Comparison of ENCODE assay signal across 25 cellular contexts in genomic region chr13:43369319-43369718, GRCh38.
DNase-seq lines count a peak whose midpoint lies in the region; ATAC-seq, FAIRE-seq and TF ChIP-seq lines count a peak whose summit lies in the region.
"Had no signal": no experiment of that assay in that cellular context is flagged by ENCODE, and none has a peak within 500 bp of the region (broad histone marks: within the 10 kb centered on the region; RNA-seq: fewer than 3 reads in every experiment).

No MANE protein-coding gene starts in this region.

- DNase-seq in T-helper 1 cell, result no peak
- no peak for DNase-seq in CD4-positive, alpha-beta memory T cell
- no peak for DNase-seq in psoas muscle
- DNase-seq in NCI-H1930 (lab: John Stamatoyannopoulos, UW), result no peak
- DNase-seq in small intestine, result no peak
- DNase-seq in Kasumi-1 (lab: John Stamatoyannopoulos, UW), result no peak
- DNase-seq: BE2C, COR-L47, DMS53, H9, KBM-7, MM.1S, NCI-H1048, NCI-H1417, NCI-H1694, NCI-H2081, NCI-H2227 treated with DMSO at 0.1 percent for 48 hours, NCI-H526 treated with DMSO at 0.1 percent for 48 hours, Right ventricle myocardium superior, RPMI8226 had no signal

- peaks cover 18% of the 10 kb centered on the region for H3K4me1 Mint-ChIP-seq in T-helper 1 cell treated with Interleukin-12 subunit alpha and Interleukin-12 subunit beta and Interleukin-4 antibody, amounts not matched to agents 30 μg/mL and 1 μg/mL, for 36 hours (ENCODE audit: low read depth)
- H3K4me1 Mint-ChIP-seq in CD4-positive, alpha-beta memory T cell, result peaks cover 22 to 40% (median 28%) of the 10 kb centered on the region in 4 donors
- H3K4me1 Mint-ChIP-seq in activated T-helper 17 cell treated with anti-CD3 and anti-CD28 coated beads, Interleukin-2, amount 50 U/mL, for 72 hours, result peaks cover 5% of the 10 kb centered on the region

- H3K36me3 ChIP-seq in CD4-positive, alpha-beta memory T cell (ENCODE audit: insufficient read depth, low read length), result no peaks in the 10 kb centered on the region
- H3K36me3 ChIP-seq in psoas muscle (ENCODE audit: insufficient read depth in 1 of 2, low read depth in 1 of 2) (no peaks in the 10 kb centered on the region), small intestine (ENCODE audit: control insufficient read depth in 2 of 2, insufficient read depth in 2 of 2, low read length in 2 of 2) (no peaks in the 10 kb centered on the region)
- H3K36me3 ChIP-seq: BE2C had no signal

- peaks cover 15% of the 10 kb centered on the region for H3K27me3 Mint-ChIP-seq in T-helper 1 cell treated with Interleukin-12 subunit alpha and Interleukin-12 subunit beta and Interleukin-4 antibody, amounts not matched to agents 30 μg/mL and 1 μg/mL, for 36 hours (ENCODE audit: low read depth)
- peaks cover 0 to 2% of the 10 kb centered on the region in 2 donors for H3K27me3 Mint-ChIP-seq in CD4-positive, alpha-beta memory T cell
- no peaks in the 10 kb centered on the region for H3K27me3 Mint-ChIP-seq in activated T-helper 17 cell treated with anti-CD3 and anti-CD28 coated beads, Interleukin-2, amount 50 U/mL, for 72 hours

- WGBS in psoas muscle, 3 donors, result 44 to 76% (median 51%) methylated on average over 4 of the region's 4 CpGs
- 70 to 83% (median 81%) methylated on average over 4 of the region's 4 CpGs for WGBS in small intestine, 3 donors

- no peak overlapping the region for H3K27ac Mint-ChIP-seq in T-helper 1 cell treated with Interleukin-12 subunit alpha and Interleukin-12 subunit beta and Interleukin-4 antibody, amounts not matched to agents 30 μg/mL and 1 μg/mL, for 36 hours
- H3K27ac Mint-ChIP-seq in CD4-positive, alpha-beta memory T cell, result peak overlapping the region in 3 of 7 donors; percentile 39 to 75 (median 46)
- no peak overlapping the region for H3K27ac Mint-ChIP-seq in activated T-helper 17 cell treated with anti-CD3 and anti-CD28 coated beads, Interleukin-2, amount 50 U/mL, for 72 hours
- H3K27ac Mint-ChIP-seq: GM23338, H9 had no signal

- CTCF ChIA-PET in CD4-positive, alpha-beta memory T cell (lab: Charles Lee; ENCODE audit: partially characterized antibody), result no interaction called here

- POLR2A ChIA-PET in CD4-positive, alpha-beta memory T cell (lab: Charles Lee; ENCODE audit: partially characterized antibody), result interaction anchor here (0.5 kb wide), 1 partner anchor 76 kb away, joined by 3 read pairs; no protein-coding TSS in a partner anchor

- no peak overlapping the region for H3K27ac ChIP-seq in CD4-positive, alpha-beta memory T cell (ENCODE audit: low read depth, low read length)
- peak overlapping the region; percentile 66 for H3K27ac ChIP-seq in psoas muscle
- no peak overlapping the region for H3K27ac ChIP-seq in small intestine (ENCODE audit: low read depth in 1 of 2, low read length in 1 of 2)

- no peak for TF ChIP-seq CTCF in psoas muscle (IDR thresholded peaks at IDR 0.05)

- H3K36me3 Mint-ChIP-seq in T-helper 1 cell treated with Interleukin-12 subunit alpha and Interleukin-12 subunit beta and Interleukin-4 antibody, amounts not matched to agents 30 μg/mL and 1 μg/mL, for 36 hours (ENCODE audit: low read depth), result no peaks in the 10 kb centered on the region
- peaks cover 2 to 4% of the 10 kb centered on the region in 2 donors for H3K36me3 Mint-ChIP-seq in CD4-positive, alpha-beta memory T cell
- H3K36me3 Mint-ChIP-seq in activated T-helper 17 cell treated with anti-CD3 and anti-CD28 coated beads, Interleukin-2, amount 50 U/mL, for 72 hours (ENCODE audit: low read depth), result no peaks in the 10 kb centered on the region
- H3K36me3 Mint-ChIP-seq: CD14-positive monocyte had no signal

- intact Hi-C loops in CD4-positive, alpha-beta memory T cell (cut with micrococcal nuclease), result no loop called here
- intact Hi-C loops in psoas muscle (cut with DNase I), result no loop called here

- no peak overlapping the region for H3K4me3 ChIP-seq in CD4-positive, alpha-beta memory T cell (ENCODE audit: low read length in 2 of 2)
- no peak overlapping the region for H3K4me3 ChIP-seq in psoas muscle
- H3K4me3 ChIP-seq in small intestine (ENCODE audit: low read depth in 1 of 2, low read length in 2 of 2), result no peak overlapping the region
- H3K4me3 ChIP-seq: GM23338 had no signal

- no peaks in the 10 kb centered on the region for H3K9me3 ChIP-seq in CD4-positive, alpha-beta memory T cell (ENCODE audit: control insufficient read depth in 1 of 2, low read length in 2 of 2)
- H3K9me3 ChIP-seq in psoas muscle, result no peaks in the 10 kb centered on the region
- no peaks in the 10 kb centered on the region for H3K9me3 ChIP-seq in small intestine (ENCODE audit: control insufficient read depth, low read depth)
- H3K9me3 ChIP-seq: BE2C had no signal

- peak overlapping the region; percentile 14 for H3K4me3 Mint-ChIP-seq in T-helper 1 cell treated with Interleukin-12 subunit alpha and Interleukin-12 subunit beta and Interleukin-4 antibody, amounts not matched to agents 30 μg/mL and 1 μg/mL, for 36 hours
- peak overlapping the region; percentile 11 to 85 (median 43) for H3K4me3 Mint-ChIP-seq in CD4-positive, alpha-beta memory T cell
- H3K4me3 Mint-ChIP-seq in activated T-helper 17 cell treated with anti-CD3 and anti-CD28 coated beads, Interleukin-2, amount 50 U/mL, for 72 hours, result peak overlapping the region; percentile 62
- H3K4me3 Mint-ChIP-seq: GM23338, H9 had no signal

- no peak for ATAC-seq in activated T-helper 17 cell treated with anti-CD3 and anti-CD28 coated beads, Interleukin-2, amount 50 U/mL, for 72 hours (replicated peaks)
- ATAC-seq in psoas muscle, result peak; percentile 56 to 75 (median 69)
- ATAC-seq: GM23338 had no signal

- H3K4me1 ChIP-seq in CD4-positive, alpha-beta memory T cell (ENCODE audit: insufficient read depth, low read length), result peaks cover 16% of the 10 kb centered on the region
- H3K4me1 ChIP-seq in psoas muscle (peaks cover 30% of the 10 kb centered on the region), small intestine (ENCODE audit: control insufficient read depth in 2 of 2, insufficient read depth in 1 of 2, low read depth in 1 of 2, low read length in 1 of 2) (no peaks in the 10 kb centered on the region)

- no peaks in the 10 kb centered on the region for H3K27me3 ChIP-seq in CD4-positive, alpha-beta memory T cell (ENCODE audit: insufficient read depth, low read length)
- no peaks in the 10 kb centered on the region for H3K27me3 ChIP-seq in psoas muscle (ENCODE audit: insufficient read depth in 3 of 3, low read length in 2 of 3)
- H3K27me3 ChIP-seq in small intestine (ENCODE audit: control insufficient read depth in 2 of 2, insufficient read depth in 2 of 2, low read length in 2 of 2), result no peaks in the 10 kb centered on the region
- H3K27me3 ChIP-seq: BE2C had no signal

- H3K9me3 Mint-ChIP-seq in T-helper 1 cell treated with Interleukin-12 subunit alpha and Interleukin-12 subunit beta and Interleukin-4 antibody, amounts not matched to agents 30 μg/mL and 1 μg/mL, for 36 hours, result no peaks in the 10 kb centered on the region
- no peaks in the 10 kb centered on the region for H3K9me3 Mint-ChIP-seq in CD4-positive, alpha-beta memory T cell
- peaks cover 3% of the 10 kb centered on the region for H3K9me3 Mint-ChIP-seq in activated T-helper 17 cell treated with anti-CD3 and anti-CD28 coated beads, Interleukin-2, amount 50 U/mL, for 72 hours
- H3K9me3 Mint-ChIP-seq: GM23338, H9 had no signal

- no peak for FAIRE-seq in small intestine (lab: Jason Lieb, UNC)
- FAIRE-seq: HTR-8/SVneo had no signal
